8 cellular contexts compared by ENCODE assay signal in genomic region chr6:159726918-159727716, GRCh38. TPM values are rescaled to one million over a fixed set of nuclear protein-coding genes. Genes with fewer than 3 reads are reported as not detected.
A peak's percentile ranks its signal among the peaks of the same experiment; 100 is the strongest.
DNase-seq lines count a peak whose midpoint lies in the region; TF ChIP-seq lines count a peak whose summit lies in the region.

WTAP (plus strand) TSS chr6:159727506; CDS start chr6:159736266, 8,760 bp downstream.

- H3K4me3 Mint-ChIP-seq in H9 = peak within 1 kb of the TSS; percentile 97 to 98
- peak within 1 kb of the TSS; percentile 94 for H3K4me3 Mint-ChIP-seq in nephron progenitor cell
- H3K4me3 Mint-ChIP-seq in stimulated activated naive CD8-positive, alpha-beta T cell treated with anti-CD3 and anti-CD28 coated beads, Interleukin-15, Interleukin-2, amounts not matched to agents 100 ng/mL and 50 ng/mL, for 24 hours = peak within 1 kb of the TSS; percentile 93

- no CpG with 5 or more reads among the region's 93 CpGs for WGBS in H9 (ENCODE audit: extremely low coverage, insufficient read length, low lambda C conversion rate)

- no peak within 1 kb of the TSS for H2BK12ac ChIP-seq in H9 (ENCODE audit: insufficient read length, low read depth, low read length)

- peak within 1 kb of the TSS; percentile 24 for H3K23ac ChIP-seq in H9 (ENCODE audit: insufficient read length, low read depth, low read length)

- H2AK5ac ChIP-seq in H9 (ENCODE audit: insufficient read length, low read length) = no peak within 1 kb of the TSS

- H3K4me1 ChIP-seq in ES-I3 (ENCODE audit: insufficient read depth, low read length) (peaks cover 11% of the 10 kb centered on the region; the same call in 1 of the 2 replicates), H9 (ENCODE audit: insufficient read depth, low read length) (no peaks in the 10 kb centered on the region)

- H3K27ac ChIP-seq in H9 (ENCODE audit: insufficient read length, low read depth, low read length) = peak within 1 kb of the TSS; percentile 80

- H3K27ac Mint-ChIP-seq in H9 (peak within 1 kb of the TSS; percentile 99 to 100 (median 99)), nephron progenitor cell (peak within 1 kb of the TSS; percentile 100)
- peak within 1 kb of the TSS; percentile 93 for H3K27ac Mint-ChIP-seq in stimulated activated naive CD8-positive, alpha-beta T cell treated with anti-CD3 and anti-CD28 coated beads, Interleukin-15, Interleukin-2, amounts not matched to agents 100 ng/mL and 50 ng/mL, for 24 hours

- peak within 1 kb of the TSS; percentile 100 for H3K14ac ChIP-seq in H9 (ENCODE audit: insufficient read depth, low read length)

- peaks cover 3% of the 10 kb centered on the region for H3K23me2 ChIP-seq in H9 (ENCODE audit: insufficient read length, low read depth, low read length, poor library complexity, severe bottlenecking)

- no peaks in the 10 kb centered on the region for H3K27me3 ChIP-seq in H9 (ENCODE audit: insufficient read depth, low read length)

- H3K36me3 Mint-ChIP-seq in H9 (ENCODE audit: insufficient read depth in 1 of 3, low read depth in 3 of 3) (peaks cover 18 to 29% (median 22%) of the 10 kb centered on the region in 3 experiments), nephron progenitor cell (ENCODE audit: low read depth) (peaks cover 60% of the 10 kb centered on the region)
- peaks cover 57% of the 10 kb centered on the region for H3K36me3 Mint-ChIP-seq in stimulated activated naive CD8-positive, alpha-beta T cell treated with anti-CD3 and anti-CD28 coated beads, Interleukin-15, Interleukin-2, amounts not matched to agents 100 ng/mL and 50 ng/mL, for 24 hours (ENCODE audit: low read depth)

- H3K79me2 ChIP-seq in H9 (ENCODE audit: insufficient read depth, low read length) = peaks cover 47% of the 10 kb centered on the region

- H2AFZ ChIP-seq in H9 (ENCODE audit: low read length) = no peak within 1 kb of the TSS

- H3K9ac ChIP-seq in ES-I3 (ENCODE audit: low read depth, low read length) (peak within 1 kb of the TSS; percentile 95), H9 (ENCODE audit: extremely low read depth, insufficient read length, low read length) (peak within 1 kb of the TSS; percentile 99)

- H4K91ac ChIP-seq in H9 (ENCODE audit: insufficient read length, low read depth, low read length) = no peak within 1 kb of the TSS

- no peak for TF ChIP-seq CTCF in H9 (conservative IDR thresholded peaks at IDR 0.05)
- no peak for TF ChIP-seq CTCF in nephron progenitor cell (IDR thresholded peaks at IDR 0.05)

- H3K4me1 Mint-ChIP-seq in H9 (peaks cover 25 to 31% of the 10 kb centered on the region in 2 experiments), nephron progenitor cell (peaks cover 35% of the 10 kb centered on the region)
- peaks cover 54% of the 10 kb centered on the region for H3K4me1 Mint-ChIP-seq in stimulated activated naive CD8-positive, alpha-beta T cell treated with anti-CD3 and anti-CD28 coated beads, Interleukin-15, Interleukin-2, amounts not matched to agents 100 ng/mL and 50 ng/mL, for 24 hours (ENCODE audit: low read depth)

- H3K9me3 Mint-ChIP-seq in H9 = no peaks in the 10 kb centered on the region; a peak in 2 of 5 replicates
- H3K9me3 Mint-ChIP-seq in nephron progenitor cell = peaks cover 19% of the 10 kb centered on the region
- no peaks in the 10 kb centered on the region for H3K9me3 Mint-ChIP-seq in stimulated activated naive CD8-positive, alpha-beta T cell treated with anti-CD3 and anti-CD28 coated beads, Interleukin-15, Interleukin-2, amounts not matched to agents 100 ng/mL and 50 ng/mL, for 24 hours

- H2BK20ac ChIP-seq in H9 (ENCODE audit: low read depth, low read length, poor library complexity, severe bottlenecking) = peak within 1 kb of the TSS; percentile 12

- H3T11ph ChIP-seq in H9 (ENCODE audit: low read length) = peak within 1 kb of the TSS; percentile 24

- H3K4me2 ChIP-seq in H9 (ENCODE audit: insufficient read depth, insufficient read length, low read length) = peak within 1 kb of the TSS; percentile 88

- H3K4ac ChIP-seq in H9 (ENCODE audit: low read depth, low read length) = no peak within 1 kb of the TSS; the same call in 1 of the 2 replicates

- no peaks in the 10 kb centered on the region for H3K79me1 ChIP-seq in H9 (ENCODE audit: insufficient read depth, low read depth, low read length, poor library complexity, severe bottlenecking)

- H2BK5ac ChIP-seq in H9 (ENCODE audit: insufficient read length, low read length) = no peak within 1 kb of the TSS

- H4K8ac ChIP-seq in H9 (replicated peaks; ENCODE audit: insufficient read length, low read depth, low read length) = no peak within 1 kb of the TSS

- H2BK15ac ChIP-seq in H9 (ENCODE audit: low read depth, low read length) = no peak within 1 kb of the TSS

- H4K20me1 ChIP-seq in H9 (ENCODE audit: control insufficient read depth, insufficient read depth, insufficient read length) = no peaks in the 10 kb centered on the region

- H3K9me3 ChIP-seq in ES-I3 (ENCODE audit: control insufficient read depth, insufficient read depth, low read length) (no peaks in the 10 kb centered on the region), H9 (ENCODE audit: control insufficient read depth, low read depth, low read length) (no peaks in the 10 kb centered on the region)

- H3K27me3 Mint-ChIP-seq in H9 (ENCODE audit: low read depth) = no peaks in the 10 kb centered on the region; the same call in 1 of the 2 replicates
- peaks cover 5% of the 10 kb centered on the region for H3K27me3 Mint-ChIP-seq in nephron progenitor cell (ENCODE audit: low read depth, poor library complexity)
- H3K27me3 Mint-ChIP-seq in stimulated activated naive CD8-positive, alpha-beta T cell treated with anti-CD3 and anti-CD28 coated beads, Interleukin-15, Interleukin-2, amounts not matched to agents 100 ng/mL and 50 ng/mL, for 24 hours = no peaks in the 10 kb centered on the region

- DNase-seq in H9 (peak; percentile 97), M059J (ENCODE audit: low read depth) (peak; percentile 94), SHP77 (lab: John Stamatoyannopoulos, UW) (peak; percentile 88 to 95), fibroblast of the conjunctiva (ENCODE audit: low read depth) (peak; percentile 87), nephron progenitor cell (peak; percentile 95)
- DNase-seq in activated effector memory CD4-positive, alpha-beta T cell treated with Interleukin-2 at 50 U/mL for 16 hours = peak; percentile 96

- peak within 1 kb of the TSS; percentile 3 for H4K5ac ChIP-seq in H9 (ENCODE audit: insufficient read length, low read depth, low read length)

- no peaks in the 10 kb centered on the region for H3K36me3 ChIP-seq in ES-I3 (ENCODE audit: insufficient read depth, low read length)

- H3K18ac ChIP-seq in H9 (ENCODE audit: insufficient read length, low read depth, low read length) = peak within 1 kb of the TSS; percentile 99

- no peak within 1 kb of the TSS for H3K56ac ChIP-seq in H9 (ENCODE audit: insufficient read length, low read depth, low read length)

- peak within 1 kb of the TSS; percentile 84 for H2BK120ac ChIP-seq in H9 (ENCODE audit: low read depth, low read length, poor library complexity, severe bottlenecking)

RNA-seq across cellular contexts. Expression of gene WTAP, which starts in this region (rescaled TPM):
- 138 and 142 TPM in 2 replicates for total RNA-seq in H9 (2021)
- 79.6 and 106 TPM in 2 replicates for total RNA-seq in M059J (2014; rRNA removed; shearing (Covaris generic))

Comparison
In these comparisons a context has a peak if more than half of its experiments do, and no peak if none do; other contexts are left out.
1. Peak in every context shown above with its lines: DNase-seq and H3K27ac ChIP-seq.